Comparison of ENCODE assay signal across 6 cellular contexts in genomic region chr12:48998497-48999353, GRCh38. TPM values are rescaled to one million over a fixed set of nuclear protein-coding genes. Genes with fewer than 3 reads are reported as not detected.
DNase-seq lines count a peak whose midpoint lies in the region; ATAC-seq and TF ChIP-seq lines count a peak whose summit lies in the region.

No MANE protein-coding gene starts in this region.

- no peaks in the 10 kb centered on the region for H3K79me2 ChIP-seq in OCI-LY1 (ENCODE audit: insufficient read depth, low read length)

- no peaks in the 10 kb centered on the region for H3K9me3 ChIP-seq in OCI-LY1 (ENCODE audit: low read length)
- no peaks in the 10 kb centered on the region for H3K9me3 ChIP-seq in spleen

- ATAC-seq in GM18909 (IDR thresholded peaks at IDR 0.05; ENCODE audit: poor library complexity, unreplicated experiment) (peak; percentile 6), esophagus mucosa (peak; percentile 11)

- H3F3A ChIP-seq in OCI-LY1 (ENCODE audit: insufficient read depth, low read length), result no peaks in the 10 kb centered on the region

- no peak for TF ChIP-seq POLR2A in spleen (IDR thresholded peaks at IDR 0.05)

- H3K27me3 ChIP-seq in OCI-LY1 (ENCODE audit: insufficient read depth, low read length), result no peaks in the 10 kb centered on the region
- H3K27me3 ChIP-seq in spleen (replicated peaks in 1 of 7), result peaks cover 8 to 79% (median 54%) of the 10 kb centered on the region in 7 donors

- peak overlapping the region; percentile 64 for H3K9ac ChIP-seq in OCI-LY1 (ENCODE audit: low read length)

- no peak for TF ChIP-seq CTCF in OCI-LY1 (IDR thresholded peaks at IDR 0.05; ENCODE audit: low read length)
- no peak for TF ChIP-seq CTCF in spleen (IDR thresholded peaks at IDR 0.05 in 8 of 11, conservative IDR thresholded peaks at IDR 0.05 in 3 of 11)

- H3K36me3 ChIP-seq in OCI-LY1 (ENCODE audit: insufficient read depth, low read length), result peaks cover 17% of the 10 kb centered on the region; the same call in 1 of the 2 replicates
- peaks cover 0 to 38% (median 30%) of the 10 kb centered on the region in 6 donors for H3K36me3 ChIP-seq in spleen

- H3K4me3 ChIP-seq in OCI-LY1 (ENCODE audit: low read depth, low read length, poor library complexity, severe bottlenecking) (peak overlapping the region; percentile 70), spleen (peak overlapping the region; percentile 39 to 70 (median 56))

- peak overlapping the region; percentile 99 for H3K4me2 ChIP-seq in OCI-LY1 (ENCODE audit: low read length)

- DNase-seq in spleen (peak; percentile 79), NCI-H187 treated with DMSO at 0.1 percent for 48 hours (lab: John Stamatoyannopoulos, UW) (no peak), NCI-H1694 (lab: John Stamatoyannopoulos, UW) (no peak)

- no peak overlapping the region for H3K27ac ChIP-seq in OCI-LY1 (ENCODE audit: low read depth, low read length, poor library complexity, severe bottlenecking)
- H3K27ac ChIP-seq in spleen, result peak overlapping the region in 1 of 8 donors; percentile 8

- H4K20me1 ChIP-seq in OCI-LY1 (ENCODE audit: insufficient read depth, low read length), result no peaks in the 10 kb centered on the region

- WGBS in spleen, 5 donors, result 1 to 3% (median 2%) methylated on average over 35 to 48 of the region's 48 CpGs

- H3K4me1 ChIP-seq in OCI-LY1 (ENCODE audit: insufficient read depth, low read length, severe bottlenecking) (peaks cover 42% of the 10 kb centered on the region), spleen (peaks cover 29 to 58% (median 48%) of the 10 kb centered on the region in 6 donors)

- intact Hi-C loops in spleen (cut with DNase I; ENCODE audit: low total_unique reads), result no loop called here

- no peak overlapping the region for H2AFZ ChIP-seq in OCI-LY1 (ENCODE audit: low read length)

- H3K9me2 ChIP-seq in OCI-LY1 (ENCODE audit: low read depth, low read length), result no peaks in the 10 kb centered on the region

RNA-seq across cellular contexts. Expression of gene DDN, which starts 0.5 kb away (rescaled TPM):
- total RNA-seq in esophagus mucosa, result 0.28 TPM
- 1 to 10 TPM in 1 of 7 donors, under 1 TPM in 5, not detected in 1; 0.15 to 2.0 (median 0.40) TPM for total RNA-seq in spleen
- polyA plus RNA-seq in spleen, result under 1 TPM; 0.09 to 0.64 (median 0.42) TPM

RNA-seq across cellular contexts. Expression of gene PRKAG1, which starts 19.9 kb away (rescaled TPM):
- total RNA-seq in esophagus mucosa (52.8 TPM), spleen (10 to 100 TPM; 40.2 to 47.2 (median 44.6) TPM)
- polyA plus RNA-seq in spleen, result 10 to 100 TPM; 34.1 to 41.4 (median 39.8) TPM

RNA-seq across cellular contexts. Expression of gene WNT1, which starts 20.6 kb away (rescaled TPM):
- total RNA-seq in esophagus mucosa (not detected), spleen (under 1 TPM in 3 of 7 donors, not detected in 4; 0.23 to 0.52 (median 0.41) TPM)
- under 1 TPM in 1 of 3 donors, not detected in 2; 0.06 TPM for polyA plus RNA-seq in spleen

RNA-seq across cellular contexts. Expression of gene WNT10B, which starts 27.2 kb away (rescaled TPM):
- total RNA-seq in esophagus mucosa (0.48 TPM), spleen (1 to 10 TPM in 6 of 7 donors, under 1 TPM in 1; 0.59 to 2.9 (median 2.0) TPM)
- 1 to 10 TPM; 2.5 to 5.4 (median 4.6) TPM for polyA plus RNA-seq in spleen

RNA-seq across cellular contexts. Expression of gene ARF3, which starts 41.4 kb away (rescaled TPM):
- 144 TPM for total RNA-seq in esophagus mucosa
- 100 to 1,000 TPM in 4 of 7 donors, 10 to 100 TPM in 3; 66.8 to 152 (median 125) TPM for total RNA-seq in spleen
- polyA plus RNA-seq in spleen, result 10 to 100 TPM; 22.2 to 54.1 (median 31.2) TPM
